8 cellular contexts compared by ENCODE assay signal in the genomic region with DNA sequence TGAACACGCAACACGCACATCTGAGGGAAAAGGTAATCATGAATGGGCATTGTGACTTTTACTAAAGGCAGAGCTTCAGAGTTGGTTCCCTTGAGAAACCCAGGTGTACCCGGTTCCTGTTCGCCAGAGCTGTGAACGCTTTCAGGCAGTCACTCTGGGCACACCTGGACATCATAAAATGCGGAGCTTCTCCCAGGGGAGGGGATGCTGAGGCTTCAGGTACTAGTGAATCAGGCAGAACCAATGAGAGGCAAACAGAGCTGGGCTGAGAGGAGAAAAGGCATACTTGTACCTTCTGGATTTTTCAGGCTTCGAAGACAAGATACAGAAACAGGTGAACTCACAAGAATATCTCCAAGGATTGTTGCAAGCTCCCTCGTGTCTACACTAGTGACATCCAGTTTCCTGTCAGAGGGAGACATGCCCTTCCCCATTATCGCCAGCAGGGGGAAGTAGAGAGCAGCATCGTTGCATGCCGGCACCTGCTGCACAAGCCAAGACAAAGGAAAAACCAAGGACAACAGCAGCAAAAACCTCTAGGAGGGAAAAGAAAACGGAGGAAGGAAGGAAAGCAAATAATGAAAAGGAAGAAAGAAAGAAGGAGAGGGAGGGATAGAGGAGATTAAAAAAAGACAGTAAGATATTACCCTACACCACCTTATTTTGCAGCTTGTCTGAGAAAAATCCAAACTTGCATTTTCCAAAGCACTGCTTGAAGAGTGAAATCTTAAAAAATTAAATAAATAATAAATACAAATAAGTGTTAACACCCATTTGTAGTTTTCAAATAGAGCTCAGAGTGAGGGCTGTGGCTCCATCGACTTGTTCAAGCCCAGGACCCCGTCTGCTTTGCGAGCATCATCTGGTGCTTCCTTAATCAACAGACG. TPM values are rescaled to one million over a fixed set of nuclear protein-coding genes. Genes with fewer than 3 reads are reported as not detected.
DNase-seq lines count a peak whose midpoint lies in the region; ATAC-seq and TF ChIP-seq lines count a peak whose summit lies in the region.

No MANE protein-coding gene starts in this region.

- H3K9me3 ChIP-seq in AG04450 (ENCODE audit: control insufficient read depth, insufficient read depth, low read length) (no peaks in the 10 kb centered on the region), Peyer's patch (no peaks in the 10 kb centered on the region), neural cell (ENCODE audit: low read length) (no peaks in the 10 kb centered on the region)

- TF ChIP-seq RAD21 in neural cell (conservative IDR thresholded peaks at IDR 0.05): peak; percentile 90

- in situ Hi-C loops in KBM-7 (cut with MboI; ENCODE audit: low pct_unique_long_range_greater_than_20kb, low sequenced_read_pairs): no loop called here

- CTCF ChIA-PET in AG04450 (lab: Charles Lee): interaction anchor here (0.6 to 5.9 kb wide), 49 partner anchors 10 to 1100 kb away, joined by 3 to 186 read pairs (median 4); a partner anchor contains a TSS

- H4K20me1 ChIP-seq in neural cell (ENCODE audit: insufficient read depth): no peaks in the 10 kb centered on the region

- peak overlapping the region; percentile 39 for H3K4me3 Mint-ChIP-seq in activated T-cell treated with anti-CD3 and anti-CD28 coated beads, Interleukin-2, amount 50 U/mL, for 24 hours
- peak overlapping the region; percentile 30 to 34 for H3K4me3 Mint-ChIP-seq in stimulated activated naive CD8-positive, alpha-beta T cell treated with anti-CD3 and anti-CD28 coated beads, Interleukin-15, amount 100 ng/mL, for 72 hours

- no peaks in the 10 kb centered on the region for H3K79me2 ChIP-seq in neural cell (replicated peaks; ENCODE audit: insufficient read depth, low read length)

- no peaks in the 10 kb centered on the region for H3K36me3 ChIP-seq in Peyer's patch
- H3K36me3 ChIP-seq in neural cell (ENCODE audit: insufficient read depth, low read length): no peaks in the 10 kb centered on the region

- peaks cover 4% of the 10 kb centered on the region for H3F3A ChIP-seq in neural cell (ENCODE audit: insufficient read depth, low read length, poor library complexity, severe bottlenecking)

- POLR2A ChIA-PET in AG04450 (lab: Yijun Ruan, JAX): interaction anchor here (1.0 to 1.9 kb wide), 2 partner anchors 26 to 169 kb away, joined by 3 to 13 read pairs; a partner anchor contains a TSS

- H3K9me2 ChIP-seq in neural cell (ENCODE audit: insufficient read depth, low read length): no peaks in the 10 kb centered on the region

- H3K27ac Mint-ChIP-seq in activated T-cell treated with anti-CD3 and anti-CD28 coated beads, Interleukin-2, amount 50 U/mL, for 24 hours: no peak overlapping the region
- H3K27ac Mint-ChIP-seq in stimulated activated naive CD8-positive, alpha-beta T cell treated with anti-CD3 and anti-CD28 coated beads, Interleukin-15, amount 100 ng/mL, for 72 hours: no peak overlapping the region

- ATAC-seq in GM18519 (IDR thresholded peaks at IDR 0.05; ENCODE audit: low FRiP score, unreplicated experiment): peak; percentile 54
- peak; percentile 43 for ATAC-seq in stimulated activated naive CD8-positive, alpha-beta T cell treated with anti-CD3 and anti-CD28 coated beads, Interleukin-15, amount 100 ng/mL, for 72 hours

- no peaks in the 10 kb centered on the region for H3K4me1 ChIP-seq in Peyer's patch

- no peak overlapping the region for H3K4me2 ChIP-seq in neural cell (ENCODE audit: low read length)

- TF ChIP-seq CTCF in AG04450 (IDR thresholded peaks at IDR 0.05; ENCODE audit: low read depth, low read length) (peak; percentile 99), Peyer's patch (IDR thresholded peaks at IDR 0.05) (peak; percentile 88 to 97 (median 96)), fibroblast of mammary gland (conservative IDR thresholded peaks at IDR 0.05; ENCODE audit: control insufficient read depth, insufficient read depth, low read depth, low read length) (peak; percentile 99), neural cell (IDR thresholded peaks at IDR 0.05; ENCODE audit: poor library complexity, severe bottlenecking) (peak; percentile 98)

- H3K9me3 Mint-ChIP-seq in activated T-cell treated with anti-CD3 and anti-CD28 coated beads, Interleukin-2, amount 50 U/mL, for 24 hours: no peaks in the 10 kb centered on the region
- no peaks in the 10 kb centered on the region for H3K9me3 Mint-ChIP-seq in stimulated activated naive CD8-positive, alpha-beta T cell treated with anti-CD3 and anti-CD28 coated beads, Interleukin-15, amount 100 ng/mL, for 72 hours

- H3K27me3 ChIP-seq in AG04450 (ENCODE audit: control insufficient read depth, insufficient read depth, low read length): peaks cover 14% of the 10 kb centered on the region
- no peaks in the 10 kb centered on the region for H3K27me3 ChIP-seq in Peyer's patch
- no peaks in the 10 kb centered on the region for H3K27me3 ChIP-seq in neural cell (ENCODE audit: insufficient read depth, low read depth, low read length)

- peak; percentile 63 for TF ChIP-seq EP300 in neural cell (conservative IDR thresholded peaks at IDR 0.05; ENCODE audit: poor library complexity, severe bottlenecking)

- no peak for TF ChIP-seq POLR2A in Peyer's patch (IDR thresholded peaks at IDR 0.05)

- peak overlapping the region; percentile 38 for H3K9ac ChIP-seq in neural cell (ENCODE audit: low read length)

- no peaks in the 10 kb centered on the region for H3K36me3 Mint-ChIP-seq in activated T-cell treated with anti-CD3 and anti-CD28 coated beads, Interleukin-2, amount 50 U/mL, for 24 hours (ENCODE audit: low read depth)

- no peak overlapping the region for H3K27ac ChIP-seq in AG04450 (ENCODE audit: low read depth, low read length)
- H3K27ac ChIP-seq in Peyer's patch: no peak overlapping the region
- peak overlapping the region; percentile 57 for H3K27ac ChIP-seq in neural cell (ENCODE audit: low read length)

- peak overlapping the region; percentile 98 for H2AFZ ChIP-seq in neural cell (ENCODE audit: low read depth, low read length)

- peaks cover 31% of the 10 kb centered on the region for H3K27me3 Mint-ChIP-seq in activated T-cell treated with anti-CD3 and anti-CD28 coated beads, Interleukin-2, amount 50 U/mL, for 24 hours
- H3K27me3 Mint-ChIP-seq in stimulated activated naive CD8-positive, alpha-beta T cell treated with anti-CD3 and anti-CD28 coated beads, Interleukin-15, amount 100 ng/mL, for 72 hours: peaks cover 58% of the 10 kb centered on the region

- H3K4me3 ChIP-seq in AG04450 (ENCODE audit: low read depth, low read length) (no peak overlapping the region), Peyer's patch (peak overlapping the region in 1 of 4 donors; percentile 1), fibroblast of mammary gland (ENCODE audit: control insufficient read depth, low read depth, low read length) (no peak overlapping the region), neural cell (ENCODE audit: low read length) (no peak overlapping the region)

- DNase-seq in AG04450 (ENCODE audit: low read depth, low spot score): peak; percentile 46
- DNase-seq in KBM-7: peak; percentile 82
- DNase-seq in Peyer's patch: peak; percentile 72 to 87 (median 75)
- DNase-seq in activated T-cell treated with anti-CD3 and anti-CD28 coated beads, Interleukin-2, amount 50 U/mL, for 24 hours: peak; percentile 82
- peak; percentile 65 for DNase-seq in fibroblast of mammary gland (ENCODE audit: low read depth)
- DNase-seq in stimulated activated naive CD8-positive, alpha-beta T cell treated with anti-CD3 and anti-CD28 coated beads, Interleukin-15, amount 100 ng/mL, for 72 hours: peak; percentile 74 to 75

- peaks cover 23% of the 10 kb centered on the region for H3K4me1 Mint-ChIP-seq in activated T-cell treated with anti-CD3 and anti-CD28 coated beads, Interleukin-2, amount 50 U/mL, for 24 hours (ENCODE audit: low read depth)
- H3K4me1 Mint-ChIP-seq in stimulated activated naive CD8-positive, alpha-beta T cell treated with anti-CD3 and anti-CD28 coated beads, Interleukin-15, amount 100 ng/mL, for 72 hours: peaks cover 23% of the 10 kb centered on the region

TF ChIP-seq in neural cell, 6 proteins besides CTCF, POLR2A, EP300 and RAD21 (continues in another document):
- TF ChIP-seq SMC3 (conservative IDR thresholded peaks at IDR 0.05; ENCODE audit: poor library complexity) (peak; percentile 95), POLR2AphosphoS5 (IDR thresholded peaks at IDR 0.05) (peak; percentile 67), MXI1 (conservative IDR thresholded peaks at IDR 0.05; ENCODE audit: poor library complexity, severe bottlenecking) (peak; percentile 71), EZH2 (IDR thresholded peaks at IDR 0.05; ENCODE audit: borderline replicate concordance, insufficient read depth, low read length, poor library complexity, severe bottlenecking) (no peak)

RNA-seq across cellular contexts. Expression of a gene that starts 2.0 kb away (rescaled TPM):
- polyA plus RNA-seq in AG04450 (2011; rRNA removed) (not detected in 2 replicates), neural cell (0.40 and 1.1 TPM in 2 replicates)
- not detected in 2 replicates for polyA minus RNA-seq in AG04450 (2011; rRNA and poly(A)+ RNA removed)
- total RNA-seq in Peyer's patch: not detected
- polyA minus RNA-seq in neural cell: 0.97 and 1.6 TPM in 2 replicates

RNA-seq across cellular contexts. Expression of a gene that starts 25.4 kb away (rescaled TPM):
- not detected in 2 replicates for polyA plus RNA-seq in AG04450 (2011; rRNA removed)
- polyA minus RNA-seq in AG04450 (2011; rRNA and poly(A)+ RNA removed): not detected in 2 replicates
- total RNA-seq in Peyer's patch: not detected
- not detected in 2 replicates for polyA plus RNA-seq in neural cell
- 0.81 TPM in 1 of 2 replicates, not detected in the other for polyA minus RNA-seq in neural cell

RNA-seq across cellular contexts. Expression of a gene that starts 44.3 kb away (rescaled TPM):
- polyA plus RNA-seq in AG04450 (2011; rRNA removed) (43.6 and 56.2 TPM in 2 replicates), neural cell (100.0 and 108 TPM in 2 replicates)
- 12.6 and 17.5 TPM in 2 replicates for polyA minus RNA-seq in AG04450 (2011; rRNA and poly(A)+ RNA removed)
- 10 to 100 TPM; 16.5 to 61.3 (median 42.4) TPM for total RNA-seq in Peyer's patch
- 64.8 and 78.5 TPM in 2 replicates for polyA minus RNA-seq in neural cell

RNA-seq across cellular contexts. Expression of a gene that starts 47.7 kb away (rescaled TPM):
- 10.5 and 13.1 TPM in 2 replicates for polyA plus RNA-seq in AG04450 (2011; rRNA removed)
- polyA minus RNA-seq in AG04450 (2011; rRNA and poly(A)+ RNA removed): 10.7 and 14.7 TPM in 2 replicates
- 10 to 100 TPM; 13.8 to 30.5 (median 16.6) TPM for total RNA-seq in Peyer's patch
- 11.6 and 13.4 TPM in 2 replicates for polyA plus RNA-seq in neural cell
- polyA minus RNA-seq in neural cell: 17.0 and 19.0 TPM in 2 replicates

RNA-seq across cellular contexts. Expression of a gene that starts 51.0 kb away (rescaled TPM):
- polyA plus RNA-seq in AG04450 (2011; rRNA removed) (not detected in 2 replicates), neural cell (not detected in 2 replicates)
- polyA minus RNA-seq in AG04450 (2011; rRNA and poly(A)+ RNA removed): not detected in 2 replicates
- not detected for total RNA-seq in Peyer's patch
- not detected in 2 replicates for polyA minus RNA-seq in neural cell
